In the genomic region with DNA sequence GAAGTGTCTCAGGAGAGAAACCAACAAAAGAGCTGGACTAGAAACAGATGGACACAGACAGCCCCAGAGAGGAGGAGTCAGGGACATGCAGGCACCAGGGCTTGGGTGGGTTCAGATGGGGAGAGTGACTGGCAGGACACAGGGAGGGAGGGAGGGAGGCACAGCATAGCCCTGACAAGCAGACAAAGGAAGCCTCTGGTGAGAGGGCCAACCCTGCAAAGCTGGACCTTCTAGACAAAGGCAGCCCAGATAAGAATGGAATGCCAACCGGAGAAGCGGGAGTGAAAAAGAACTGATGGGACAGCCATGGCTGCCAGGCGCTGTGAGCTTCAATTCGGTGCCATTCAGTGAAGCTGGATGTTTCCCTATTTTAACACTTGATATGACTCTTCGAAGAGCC, we compare ENCODE assay signal across 18 cellular contexts.
DNase-seq lines count a peak whose midpoint lies in the region; TF ChIP-seq lines count a peak whose summit lies in the region.
"Had no signal": no experiment of that assay in that cellular context is flagged by ENCODE, and none has a peak within 500 bp of the region (broad histone marks: within the 10 kb centered on the region; RNA-seq: fewer than 3 reads in every experiment).

No MANE protein-coding gene starts in this region.

- H3K4ac ChIP-seq in neuronal stem cell (ENCODE audit: low read length): no peak overlapping the region

- H3K18ac ChIP-seq in neuronal stem cell (ENCODE audit: low read length): peak overlapping the region; percentile 7

- no peak overlapping the region for H3K9ac ChIP-seq in neuronal stem cell (ENCODE audit: low read depth, low read length, poor library complexity)
- H3K9ac ChIP-seq: BLaER1 treated with 17β-estradiol and CSF1 and Interleukin-3, amounts not matched to agents 10 nM and 100 nM; GM23248 had no signal

- no peaks in the 10 kb centered on the region for H3K4me1 Mint-ChIP-seq in activated CD4-positive, alpha-beta T cell treated with anti-CD3 and anti-CD28 coated beads, Interleukin-2, amount 10 ng/mL, durations not matched to agents 24 days and 14 days

- H4K8ac ChIP-seq in neuronal stem cell (ENCODE audit: low read depth, low read length): no peak overlapping the region

- H3K9me3 ChIP-seq in neuronal stem cell (replicated peaks in 1 of 2; ENCODE audit: control insufficient read depth in 2 of 2, insufficient read depth in 1 of 2, low read depth in 1 of 2, low read length in 2 of 2): no peaks in the 10 kb centered on the region
- no peaks in the 10 kb centered on the region for H3K9me3 ChIP-seq in testis
- H3K9me3 ChIP-seq: BLaER1 treated with 17β-estradiol and CSF1 and Interleukin-3, amounts not matched to agents 10 nM and 100 nM had no signal

- no peak overlapping the region for H3K4me2 ChIP-seq in neuronal stem cell (ENCODE audit: insufficient read depth, low read length, poor library complexity, severe bottlenecking)
- H3K4me2 ChIP-seq: BLaER1 treated with 17β-estradiol and CSF1 and Interleukin-3, amounts not matched to agents 10 nM and 100 nM had no signal

- H3K4me3 ChIP-seq in neuronal stem cell (ENCODE audit: low read length in 2 of 2) (no peak overlapping the region), testis (no peak overlapping the region)
- H3K4me3 ChIP-seq: BLaER1 treated with 17β-estradiol and CSF1 and Interleukin-3, amounts not matched to agents 10 nM and 100 nM; GM12878; GM23248 had no signal

- no CpG with 5 or more reads among the region's 5 CpGs for WGBS in neuronal stem cell (ENCODE audit: extremely low coverage in 2 of 2, insufficient read length in 2 of 2, insufficient replicate concordance in 1 of 2), 2 donors
- WGBS in testis, 2 donors: 58 to 75% methylated on average over 5 of the region's 5 CpGs

- no peak overlapping the region for H2AFZ ChIP-seq in neuronal stem cell (ENCODE audit: low read length)
- H2AFZ ChIP-seq: GM23248 had no signal

- peak overlapping the region; percentile 16 for H2AK5ac ChIP-seq in neuronal stem cell (ENCODE audit: low read depth, low read length)

- no peaks in the 10 kb centered on the region for H3K36me3 Mint-ChIP-seq in activated CD4-positive, alpha-beta T cell treated with anti-CD3 and anti-CD28 coated beads, Interleukin-2, amount 10 ng/mL, durations not matched to agents 24 days and 14 days (ENCODE audit: low read depth)

- H3K27ac ChIP-seq in neuronal stem cell (replicated peaks; ENCODE audit: low read length) (no peak overlapping the region), testis (no peak overlapping the region)
- H3K27ac ChIP-seq: BLaER1 treated with 17β-estradiol and CSF1 and Interleukin-3, amounts not matched to agents 10 nM and 100 nM; GM23248 had no signal

- peak; percentile 35 for DNase-seq in activated CD4-positive, alpha-beta T cell treated with anti-CD3 and anti-CD28 coated beads, Interleukin-2, amount 10 ng/mL, durations not matched to agents 24 days and 14 days
- DNase-seq in activated CD4-positive, alpha-beta T cell treated with anti-CD3 and anti-CD28 coated beads, Interleukin-2, amount 50 U/mL, for 4 hours: no peak
- DNase-seq in head of caudate nucleus: peak in 41 of 42 donors; percentile 16 to 84 (median 63)
- DNase-seq in neuronal stem cell (ENCODE audit: low spot score): no peak
- DNase-seq in testis: peak; percentile 80
- DNase-seq in SW480 (ENCODE audit: low spot score): no peak
- DNase-seq in NCI-H2107 (lab: John Stamatoyannopoulos, UW): no peak
- no peak for DNase-seq in NCI-H2171 treated with DMSO at 0.1 percent for 48 hours (lab: John Stamatoyannopoulos, UW)
- DNase-seq: 8988T, DND-41, GM23248, MV-4-11, NCI-H1417, NCI-H187 treated with DMSO at 0.1 percent for 48 hours, NCI-H2171, NCI-H774 had no signal

- H3K79me1 ChIP-seq in neuronal stem cell (ENCODE audit: low read depth, low read length): no peaks in the 10 kb centered on the region

- no peak overlapping the region for H2BK15ac ChIP-seq in neuronal stem cell (ENCODE audit: low read length)

- H3K14ac ChIP-seq in neuronal stem cell (ENCODE audit: low read length): no peak overlapping the region

- H3K36me3 ChIP-seq in neuronal stem cell (replicated peaks in 1 of 2; ENCODE audit: control insufficient read depth in 2 of 2, insufficient read depth in 2 of 2, low read length in 2 of 2) (no peaks in the 10 kb centered on the region), testis (ENCODE audit: low read depth, missing control alignments) (no peaks in the 10 kb centered on the region)
- H3K36me3 ChIP-seq: BLaER1 treated with 17β-estradiol and CSF1 and Interleukin-3, amounts not matched to agents 10 nM and 100 nM had no signal

- no peak overlapping the region for H2BK120ac ChIP-seq in neuronal stem cell (ENCODE audit: low read depth, low read length)

- intact Hi-C loops in activated CD4-positive, alpha-beta T cell treated with anti-CD3 and anti-CD28 coated beads, Interleukin-2, amount 10 ng/mL, durations not matched to agents 24 days and 14 days (cut with micrococcal nuclease): no loop called here
- intact Hi-C loops in head of caudate nucleus (cut with DNase I): no loop called here
- intact Hi-C loops in testis (cut with DNase I; ENCODE audit: low total_unique reads): no loop called here

- TF ChIP-seq CTCF in testis (IDR thresholded peaks at IDR 0.05): no peak

- no peak overlapping the region for H3K4me3 Mint-ChIP-seq in activated CD4-positive, alpha-beta T cell treated with anti-CD3 and anti-CD28 coated beads, Interleukin-2, amount 10 ng/mL, durations not matched to agents 24 days and 14 days

- peak overlapping the region; percentile 23 for H3K27ac Mint-ChIP-seq in activated CD4-positive, alpha-beta T cell treated with anti-CD3 and anti-CD28 coated beads, Interleukin-2, amount 10 ng/mL, durations not matched to agents 24 days and 14 days

- H4K91ac ChIP-seq in neuronal stem cell (ENCODE audit: low read depth, low read length, poor library complexity): no peak overlapping the region

- H3K23ac ChIP-seq in neuronal stem cell (ENCODE audit: low read depth, low read length, poor library complexity): no peak overlapping the region

- peaks cover 5% of the 10 kb centered on the region for H3K27me3 Mint-ChIP-seq in activated CD4-positive, alpha-beta T cell treated with anti-CD3 and anti-CD28 coated beads, Interleukin-2, amount 10 ng/mL, durations not matched to agents 24 days and 14 days

- H3K9me3 Mint-ChIP-seq in activated CD4-positive, alpha-beta T cell treated with anti-CD3 and anti-CD28 coated beads, Interleukin-2, amount 10 ng/mL, durations not matched to agents 24 days and 14 days: no peaks in the 10 kb centered on the region

- H2BK5ac ChIP-seq in neuronal stem cell (ENCODE audit: low read length): no peak overlapping the region

- H3K27me3 ChIP-seq in neuronal stem cell (ENCODE audit: control insufficient read depth in 3 of 3, insufficient read depth in 3 of 3, low read depth in 1 of 3, low read length in 3 of 3) (peaks cover 0 to 15% (median 0%) of the 10 kb centered on the region in 3 experiments), testis (no peaks in the 10 kb centered on the region)
- H3K27me3 ChIP-seq: BLaER1 treated with 17β-estradiol and CSF1 and Interleukin-3, amounts not matched to agents 10 nM and 100 nM had no signal

- TF ChIP-seq POLR2A in testis (IDR thresholded peaks at IDR 0.05): no peak

- H3K4me1 ChIP-seq in neuronal stem cell (ENCODE audit: control insufficient read depth in 2 of 2, insufficient read depth in 1 of 2, low read depth in 1 of 2, low read length in 2 of 2) (peaks cover 0 to 13% of the 10 kb centered on the region in 2 donors), testis (peaks cover 18% of the 10 kb centered on the region)

- no peak overlapping the region for H2BK12ac ChIP-seq in neuronal stem cell (ENCODE audit: low read length)

Comparison
In these comparisons a context has a peak if more than half of its experiments do, and no peak if none do; other contexts are left out.
1. DNase-seq: peak in activated CD4-positive, alpha-beta T cell treated with anti-CD3 and anti-CD28 coated beads, Interleukin-2, amount 10 ng/mL, durations not matched to agents 24 days and 14 days (single experiment), head of caudate nucleus (41 of 42) and testis (single experiment); none in activated CD4-positive, alpha-beta T cell treated with anti-CD3 and anti-CD28 coated beads, Interleukin-2, amount 50 U/mL, for 4 hours (0 of 2), neuronal stem cell (single experiment), SW480 (single experiment), NCI-H2107 (single experiment) and NCI-H2171 treated with DMSO at 0.1 percent for 48 hours (single experiment).